Comparison of ENCODE assay signal across 11 cellular contexts in the genomic region with DNA sequence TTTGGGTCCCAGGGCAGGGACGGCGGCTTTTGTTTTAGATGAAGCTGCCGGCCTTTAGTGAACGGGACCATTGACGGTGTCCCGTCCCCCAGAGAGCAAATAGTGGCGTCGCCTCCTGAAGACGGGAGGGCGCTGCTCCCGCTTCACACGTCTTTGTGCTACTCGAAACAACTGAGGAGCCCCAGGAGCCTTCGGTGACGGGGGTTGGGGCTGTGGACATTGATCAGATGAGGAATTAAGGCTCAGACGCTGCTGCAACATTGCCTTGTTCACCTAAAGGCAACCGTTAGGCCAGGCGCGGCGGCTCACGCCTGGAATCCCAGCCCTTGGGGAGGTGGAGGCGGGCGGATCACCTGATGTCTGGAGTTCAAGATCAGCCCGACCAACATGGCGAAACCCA. TPM values are rescaled to one million over a fixed set of nuclear protein-coding genes. Genes with fewer than 3 reads are reported as not detected.
"Had no signal": no experiment of that assay in that cellular context is flagged by ENCODE, and none has a peak within 500 bp of the region (broad histone marks: within the 10 kb centered on the region; RNA-seq: fewer than 3 reads in every experiment).

No MANE protein-coding gene starts in this region.

RNA-seq across cellular contexts. Expression of a gene that starts 0.4 kb away (rescaled TPM):
- total RNA-seq: stomach, subcutaneous adipose tissue, suprapubic skin, temporal lobe, thoracic aorta, tibial nerve, transverse colon, upper lobe of left lung, upper lobe of right lung, ureter, urinary bladder had no signal
- polyA plus RNA-seq: urinary bladder had no signal
